ENCODE assay signal across 15 cellular contexts in genomic region chrX:104482757-104483156, GRCh38.
DNase-seq lines count a peak whose midpoint lies in the region; ATAC-seq, FAIRE-seq and TF ChIP-seq lines count a peak whose summit lies in the region.
"Had no signal": no experiment of that assay in that cellular context is flagged by ENCODE, and none has a peak within 500 bp of the region (broad histone marks: within the 10 kb centered on the region; RNA-seq: fewer than 3 reads in every experiment).

No MANE protein-coding gene starts in this region.

- intact Hi-C loops in GM12878 (cut with micrococcal nuclease; ENCODE audit: unreplicated experiment) (loop anchor here (10.0 kb wide), 1 partner anchor 442 kb away; no protein-coding TSS in a partner anchor), Calu3 (cut with micrococcal nuclease; ENCODE audit: unreplicated experiment) (no loop called here), dorsolateral prefrontal cortex (cut with DNase I) (no loop called here)

- H3K4me3 ChIP-seq in DND-41 (ENCODE audit: low read depth in 1 of 2, low read length in 2 of 2), result no peak overlapping the region
- H3K4me3 ChIP-seq in GM12878, result no peak overlapping the region
- H3K4me3 ChIP-seq in effector memory CD4-positive, alpha-beta T cell (ENCODE audit: insufficient read depth, low read depth, low read length, poor library complexity, severe bottlenecking), result no peak overlapping the region
- no peak overlapping the region for H3K4me3 ChIP-seq in dorsolateral prefrontal cortex
- H3K4me3 ChIP-seq: mucosa of descending colon had no signal

- WGBS in GM12878 (ENCODE audit: insufficient coverage, insufficient replicate concordance, low lambda C conversion rate, missing lambda C conversion rate), result 0% methylated on average over 2 of the region's 2 CpGs

- H3K9me3 ChIP-seq in DND-41 (ENCODE audit: insufficient read depth, low read length, severe bottlenecking), result no peaks in the 10 kb centered on the region
- no peaks in the 10 kb centered on the region for H3K9me3 ChIP-seq in GM12878 (replicated peaks; ENCODE audit: control insufficient read depth, insufficient read depth, low read length)
- no peaks in the 10 kb centered on the region for H3K9me3 ChIP-seq in effector memory CD4-positive, alpha-beta T cell (ENCODE audit: control insufficient read depth, low read length)
- H3K9me3 ChIP-seq: mucosa of descending colon had no signal

- H3K4me2 ChIP-seq in DND-41 (ENCODE audit: insufficient read depth, low read length) (no peak overlapping the region), GM12878 (ENCODE audit: control insufficient read depth, insufficient read depth) (no peak overlapping the region)

- BruUV-seq in GM12878 (replicated peaks; lab: Mats Ljungman, UMichigan) (no TSS peak), Calu3 (replicated peaks; lab: Mats Ljungman, UMichigan) (no TSS peak)

- DNase-seq in DND-41 (no peak), KBM-7 (peak; percentile 19), GM12878 (ENCODE audit: low read depth, low spot score) (no peak), left kidney (ENCODE audit: low read depth, low spot score) (peak; percentile 1), Calu3 (no peak), dorsolateral prefrontal cortex (no peak)
- DNase-seq in effector memory CD4-positive, alpha-beta T cell, result no peak
- DNase-seq in activated T-cell treated with anti-CD3 and anti-CD28 coated beads, Interleukin-2, amount 50 U/mL, for 72 hours, result no peak
- DNase-seq: activated CD8-positive, alpha-beta memory T cell treated with anti-CD3 and anti-CD28 coated beads, Interleukin-2, amount 50 U/mL, for 48 hours; effector CD8-positive, alpha-beta T cell; GOT3; mucosa of descending colon; NCI-H2107; retina had no signal

- H3K27me3 Mint-ChIP-seq in activated T-cell treated with anti-CD3 and anti-CD28 coated beads, Interleukin-2, amount 50 U/mL, for 72 hours (ENCODE audit: low read depth), result peaks cover 37% of the 10 kb centered on the region
- H3K27me3 Mint-ChIP-seq in Calu3 (ENCODE audit: unreplicated experiment), result peaks cover 13% of the 10 kb centered on the region

- TF ChIP-seq EP300 in GM12878 (IDR thresholded peaks at IDR 0.05; ENCODE audit: borderline replicate concordance in 1 of 2, control insufficient read depth in 1 of 2, low read depth in 2 of 2, low read length in 2 of 2), result no peak

- no peaks in the 10 kb centered on the region for H3K36me3 ChIP-seq in DND-41 (ENCODE audit: insufficient read depth, low read length)
- no peaks in the 10 kb centered on the region for H3K36me3 ChIP-seq in GM12878 (ENCODE audit: control insufficient read depth in 2 of 2, insufficient read depth in 2 of 2, low read length in 1 of 2)
- no peaks in the 10 kb centered on the region for H3K36me3 ChIP-seq in effector memory CD4-positive, alpha-beta T cell (ENCODE audit: control insufficient read depth, insufficient read depth, low read length)

- RAD21 ChIA-PET in GM12878 (lab: Charles Lee; ENCODE audit: unreplicated experiment), result interaction anchor here (0.9 kb wide), 1 partner anchor 707 kb away, joined by 3 read pairs; no protein-coding TSS in a partner anchor

- H3K79me2 ChIP-seq in DND-41 (ENCODE audit: insufficient read depth, low read length) (no peaks in the 10 kb centered on the region), GM12878 (ENCODE audit: control insufficient read depth, insufficient read depth, low read length) (no peaks in the 10 kb centered on the region)

- no peak overlapping the region for H3K4me3 Mint-ChIP-seq in activated T-cell treated with anti-CD3 and anti-CD28 coated beads, Interleukin-2, amount 50 U/mL, for 72 hours
- H3K4me3 Mint-ChIP-seq in Calu3 (ENCODE audit: low read depth, unreplicated experiment), result no peak overlapping the region

- TF ChIP-seq RAD21 in GM12878 (IDR thresholded peaks at IDR 0.05; ENCODE audit: insufficient read depth, low read depth, low read length), result 0 out of 2 replicates have a peak, but pooled peaks have one; percentile 24

- ATAC-seq in DND-41 (ENCODE audit: insufficient read depth, low read depth), result no peak
- ATAC-seq in GM12878, result no peak
- no peak for ATAC-seq in activated T-cell treated with anti-CD3 and anti-CD28 coated beads, Interleukin-2, amount 50 U/mL, for 72 hours (replicated peaks in 1 of 2)
- ATAC-seq: mucosa of descending colon had no signal

- H3K27ac ChIP-seq in DND-41 (ENCODE audit: low read length) (no peak overlapping the region), GM12878 (ENCODE audit: control insufficient read depth, insufficient read depth) (no peak overlapping the region), dorsolateral prefrontal cortex (no peak overlapping the region)
- H3K27ac ChIP-seq in effector memory CD4-positive, alpha-beta T cell (ENCODE audit: insufficient read depth, low read length, poor library complexity, severe bottlenecking), result no peak overlapping the region

- TF ChIP-seq CTCF in DND-41 (IDR thresholded peaks at IDR 0.05; ENCODE audit: borderline replicate concordance, extremely low read depth, low read length, poor library complexity, severe bottlenecking), result peak; percentile 11
- peak in 1 of 3 experiments; percentile 17; a peak in 2 of 6 replicates for TF ChIP-seq CTCF in GM12878 (IDR thresholded peaks at IDR 0.05 in 2 of 3, conservative IDR thresholded peaks at IDR 0.05 in 1 of 3; ENCODE audit: control insufficient read depth in 2 of 3, extremely low read depth in 1 of 3, insufficient read depth in 1 of 3, low read depth in 3 of 3, low read length in 3 of 3)
- TF ChIP-seq CTCF in Calu3 (IDR thresholded peaks at IDR 0.05; ENCODE audit: unreplicated experiment), result no peak
- no peak for TF ChIP-seq CTCF in dorsolateral prefrontal cortex (IDR thresholded peaks at IDR 0.05 in 54 of 56, conservative IDR thresholded peaks at IDR 0.05 in 2 of 56; ENCODE audit: low read depth in 1 of 56, partially characterized antibody in 56 of 56)

- no peaks in the 10 kb centered on the region for H3K27me3 ChIP-seq in DND-41 (ENCODE audit: insufficient read depth, low read length, poor library complexity)
- no peaks in the 10 kb centered on the region for H3K27me3 ChIP-seq in GM12878 (replicated peaks in 1 of 2; ENCODE audit: control insufficient read depth in 2 of 2, insufficient read depth in 2 of 2, low read length in 1 of 2)
- no peaks in the 10 kb centered on the region for H3K27me3 ChIP-seq in effector memory CD4-positive, alpha-beta T cell (replicated peaks; ENCODE audit: control insufficient read depth, insufficient read depth, low read length, poor library complexity, severe bottlenecking)
- H3K27me3 ChIP-seq in dorsolateral prefrontal cortex, result peaks cover 0 to 85% (median 39%) of the 10 kb centered on the region in 45 donors

- no peaks in the 10 kb centered on the region for H3K36me3 Mint-ChIP-seq in activated T-cell treated with anti-CD3 and anti-CD28 coated beads, Interleukin-2, amount 50 U/mL, for 72 hours (ENCODE audit: insufficient read depth in 2 of 2)
- H3K36me3 Mint-ChIP-seq in Calu3 (ENCODE audit: insufficient read depth, unreplicated experiment), result no peaks in the 10 kb centered on the region

- H3K4me1 ChIP-seq in DND-41 (ENCODE audit: insufficient read depth, low read length) (no peaks in the 10 kb centered on the region), GM12878 (ENCODE audit: control insufficient read depth, insufficient read depth, low read length) (no peaks in the 10 kb centered on the region)
- H3K4me1 ChIP-seq in effector memory CD4-positive, alpha-beta T cell (ENCODE audit: control insufficient read depth, insufficient read depth, low read length, poor library complexity, severe bottlenecking), result no peaks in the 10 kb centered on the region

- in situ Hi-C loops in KBM-7 (cut with MboI; ENCODE audit: low pct_unique_long_range_greater_than_20kb, low sequenced_read_pairs) (no loop called here), GM12878 (cut with MboI) (no loop called here)

- no peaks in the 10 kb centered on the region for H3K4me1 Mint-ChIP-seq in activated T-cell treated with anti-CD3 and anti-CD28 coated beads, Interleukin-2, amount 50 U/mL, for 72 hours (ENCODE audit: low read depth)
- no peaks in the 10 kb centered on the region for H3K4me1 Mint-ChIP-seq in Calu3 (ENCODE audit: low read depth, unreplicated experiment)

- FAIRE-seq in GM12878 (lab: Jason Lieb, UNC), result no peak
- FAIRE-seq: HTR-8/SVneo had no signal

- H2AFZ ChIP-seq in DND-41 (ENCODE audit: low read depth, low read length), result no peak overlapping the region
- H2AFZ ChIP-seq in GM12878 (ENCODE audit: control insufficient read depth, low read depth, low read length), result no peak overlapping the region

- CTCF ChIA-PET in GM12878 (lab: Yijun Ruan, JAX), result interaction anchor here (0.7 kb wide), 1 partner anchor 439 kb away, joined by 3 read pairs; no protein-coding TSS in a partner anchor
- CTCF ChIA-PET in Calu3 (lab: Charles Lee), result interaction anchor here (1.0 kb wide), 1 partner anchor 13 kb away, joined by 3 read pairs; no protein-coding TSS in a partner anchor

- no peak overlapping the region for H3K27ac Mint-ChIP-seq in activated T-cell treated with anti-CD3 and anti-CD28 coated beads, Interleukin-2, amount 50 U/mL, for 72 hours
- H3K27ac Mint-ChIP-seq in Calu3 (ENCODE audit: unreplicated experiment), result no peak overlapping the region

- H3K9me3 Mint-ChIP-seq in activated T-cell treated with anti-CD3 and anti-CD28 coated beads, Interleukin-2, amount 50 U/mL, for 72 hours, result peaks cover 0 to 2% of the 10 kb centered on the region in 2 donors
- peaks cover 3% of the 10 kb centered on the region for H3K9me3 Mint-ChIP-seq in Calu3 (ENCODE audit: low read depth, unreplicated experiment)

- H3K9ac ChIP-seq in DND-41 (ENCODE audit: low read depth, low read length) (no peak overlapping the region), GM12878 (ENCODE audit: control insufficient read depth, insufficient read depth, low read length) (no peak overlapping the region)

- POLR2A ChIA-PET in GM12878 (lab: Charles Lee), result no interaction called here

- no peak for TF ChIP-seq POLR2A in GM12878 (IDR thresholded peaks at IDR 0.05; ENCODE audit: low read depth, low read length)

- H4K20me1 ChIP-seq in DND-41 (ENCODE audit: insufficient read depth, low read length) (no peaks in the 10 kb centered on the region), GM12878 (ENCODE audit: control insufficient read depth, insufficient read depth) (no peaks in the 10 kb centered on the region)

- SMC1A ChIA-PET in GM12878 (lab: Charles Lee; ENCODE audit: uncharacterized antibody, unreplicated experiment), result no interaction called here

TF ChIP-seq in GM12878, 131 proteins besides CTCF, POLR2A, EP300 and RAD21 (continues in another document):
- TF ChIP-seq ATF3 (IDR thresholded peaks at IDR 0.05; ENCODE audit: borderline replicate concordance, extremely low read depth, low read depth, low read length) (no peak), SUPT20H (IDR thresholded peaks at IDR 0.05; ENCODE audit: borderline replicate concordance, control insufficient read depth, low read depth, low read length) (no peak), MEF2A (IDR thresholded peaks at IDR 0.05; ENCODE audit: insufficient read depth, low read depth, low read length) (no peak)

Comparison
In these comparisons a context has a peak if more than half of its experiments do, and no peak if none do; other contexts are left out.
1. DNase-seq: peak in KBM-7 (single experiment) and left kidney (single experiment); none in DND-41 (single experiment), GM12878 (single experiment), effector memory CD4-positive, alpha-beta T cell (0 of 3), activated T-cell treated with anti-CD3 and anti-CD28 coated beads, Interleukin-2, amount 50 U/mL, for 72 hours (0 of 2), Calu3 (single experiment) and dorsolateral prefrontal cortex (0 of 10).